Comparison of ENCODE assay signal across 9 cellular contexts in the genomic region with DNA sequence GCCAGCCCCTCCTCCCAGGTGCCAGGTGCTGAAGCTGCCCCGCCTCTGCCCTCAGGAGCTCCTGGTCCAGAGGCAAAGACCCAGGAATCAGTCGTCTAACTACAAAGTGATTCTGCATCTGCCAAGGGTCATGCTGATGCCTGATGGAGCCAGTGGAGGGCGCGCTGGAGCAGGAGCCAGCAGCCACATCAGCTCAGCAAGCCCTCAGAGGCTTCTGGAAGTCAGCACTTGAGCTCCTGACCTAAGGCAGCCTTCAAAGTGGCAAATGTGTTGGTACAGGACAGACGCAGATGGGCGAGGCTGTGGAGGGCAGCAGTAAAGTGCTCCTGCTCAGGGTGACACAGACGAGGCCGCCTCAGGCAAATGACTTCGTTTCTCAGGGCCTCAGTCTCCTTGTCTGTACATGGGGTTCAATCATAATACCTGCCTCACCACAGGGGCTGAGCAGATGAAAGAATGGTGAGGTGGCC. TPM values are rescaled to one million over a fixed set of nuclear protein-coding genes. Genes with fewer than 3 reads are reported as not detected.
DNase-seq lines count a peak whose midpoint lies in the region; ATAC-seq and TF ChIP-seq lines count a peak whose summit lies in the region.
"Had no signal": no experiment of that assay in that cellular context is flagged by ENCODE, and none has a peak within 500 bp of the region (broad histone marks: within the 10 kb centered on the region; RNA-seq: fewer than 3 reads in every experiment).

No MANE protein-coding gene starts in this region.

- no peaks in the 10 kb centered on the region for H3K4me1 ChIP-seq in lung (ENCODE audit: control insufficient read depth in 2 of 2, insufficient read depth in 2 of 2, low read length in 2 of 2)
- no peaks in the 10 kb centered on the region for H3K4me1 ChIP-seq in thoracic aorta (ENCODE audit: control insufficient read depth in 1 of 2, low read depth in 2 of 2)

- H3K9me3 ChIP-seq in lung (ENCODE audit: control insufficient read depth in 2 of 2, insufficient read depth in 1 of 2, low read length in 1 of 2) (no peaks in the 10 kb centered on the region), thoracic aorta (no peaks in the 10 kb centered on the region)

- WGBS in lung, 2 donors = 69 to 70% methylated on average over 9 of the region's 9 CpGs

- H3K27me3 ChIP-seq in lung (ENCODE audit: control insufficient read depth, insufficient read depth) = no peaks in the 10 kb centered on the region
- no peaks in the 10 kb centered on the region for H3K27me3 ChIP-seq in thoracic aorta (replicated peaks; ENCODE audit: insufficient read depth)

- ATAC-seq in lung (ENCODE audit: insufficient read depth, low FRiP score) (no peak), thoracic aorta (ENCODE audit: insufficient number of reproducible peaks, low FRiP score, low read depth) (no peak), GM21526 (IDR thresholded peaks at IDR 0.05; ENCODE audit: low FRiP score, unreplicated experiment) (no peak), GM19035 (IDR thresholded peaks at IDR 0.05; ENCODE audit: unreplicated experiment) (no peak)

- no peak overlapping the region for H3K4me3 ChIP-seq in lung
- H3K4me3 ChIP-seq in thoracic aorta = no peak overlapping the region

- TF ChIP-seq CTCF in lung (IDR thresholded peaks at IDR 0.05; ENCODE audit: control extremely low read depth, extremely low read depth) (peak; percentile 19), thoracic aorta (IDR thresholded peaks at IDR 0.05) (peak; percentile 11)

- peaks cover 21 to 53% of the 10 kb centered on the region in 2 donors for H3K36me3 ChIP-seq in lung (ENCODE audit: control insufficient read depth in 2 of 2, insufficient read depth in 2 of 2, low read length in 2 of 2)
- H3K36me3 ChIP-seq in thoracic aorta = peaks cover 27% of the 10 kb centered on the region

- in situ Hi-C loops in SK-MEL-5 (cut with HindIII; ENCODE audit: low pct_unique_long_range_greater_than_20kb, low sequenced_read_pairs) = no loop called here

- DNase-seq in COLO668 (lab: John Stamatoyannopoulos, UW; ENCODE audit: unreplicated experiment) (peak; percentile 82), HT-29 (ENCODE audit: low spot score) (peak; percentile 74), SK-MEL-5 (ENCODE audit: low read depth, low spot score) (peak; percentile 80), astrocyte of the hippocampus (ENCODE audit: low read depth, low spot score) (peak; percentile 62), lung (ENCODE audit: low spot score) (no peak), thoracic aorta (ENCODE audit: low spot score) (no peak)
- DNase-seq: naive B cell had no signal

- H3K27ac ChIP-seq in lung (ENCODE audit: low read depth in 1 of 2, low read length in 1 of 2) (no peak overlapping the region), thoracic aorta (no peak overlapping the region)

RNA-seq across cellular contexts. Expression of gene C12orf43, which starts 10.9 kb away (rescaled TPM):
- total RNA-seq in HT-29 (2014; rRNA removed; shearing (Covaris generic)) = 10.9 and 18.9 TPM in 2 replicates
- 24.0 and 25.4 TPM in 2 replicates for total RNA-seq in SK-MEL-5 (2014; rRNA removed; shearing (Covaris generic))
- polyA plus RNA-seq in SK-MEL-5 (2015; cell fraction: cytosol; rRNA removed) = 18.4 and 21.7 TPM in 2 replicates
- polyA plus RNA-seq in SK-MEL-5 (2015; cell fraction: nucleus; rRNA removed) = 8.7 and 17.7 TPM in 2 replicates
- total RNA-seq in lung (10 to 100 TPM; 11.7 to 17.6 TPM), thoracic aorta (10 to 100 TPM; 12.3 to 12.7 TPM)
- 10 to 100 TPM in 1 of 2 donors, 1 to 10 TPM in 1; 9.9 to 13.3 TPM for polyA plus RNA-seq in lung

RNA-seq across cellular contexts. Expression of gene HNF1A, which starts 27.0 kb away (rescaled TPM):
- 31.1 and 41.7 TPM in 2 replicates for total RNA-seq in HT-29 (2014; rRNA removed; shearing (Covaris generic))
- not detected in 2 replicates for total RNA-seq in SK-MEL-5 (2014; rRNA removed; shearing (Covaris generic))
- polyA plus RNA-seq in SK-MEL-5 (2015; cell fraction: cytosol; rRNA removed) = not detected in 2 replicates
- polyA plus RNA-seq in SK-MEL-5 (2015; cell fraction: nucleus; rRNA removed) = not detected in 2 replicates
- total RNA-seq in lung (under 1 TPM; 0.46 to 0.52 TPM), thoracic aorta (under 1 TPM in 1 of 2 donors, not detected in 1; 0.49 TPM)
- under 1 TPM; 0.06 to 0.08 TPM for polyA plus RNA-seq in lung

RNA-seq across cellular contexts. Expression of gene OASL, which starts 33.7 kb away (rescaled TPM):
- 17.4 and 18.0 TPM in 2 replicates for total RNA-seq in HT-29 (2014; rRNA removed; shearing (Covaris generic))
- 0.26 and 0.35 TPM in 2 replicates for total RNA-seq in SK-MEL-5 (2014; rRNA removed; shearing (Covaris generic))
- 0.10 and 0.13 TPM in 2 replicates for polyA plus RNA-seq in SK-MEL-5 (2015; cell fraction: cytosol; rRNA removed)
- not detected in 2 replicates for polyA plus RNA-seq in SK-MEL-5 (2015; cell fraction: nucleus; rRNA removed)
- total RNA-seq in lung (10 to 100 TPM in 1 of 2 donors, under 1 TPM in 1; 0.60 to 11.1 TPM), thoracic aorta (1 to 10 TPM; 1.1 to 3.1 TPM)
- 10 to 100 TPM in 1 of 2 donors, 1 to 10 TPM in 1; 7.8 to 10.5 TPM for polyA plus RNA-seq in lung

Comparison
In these comparisons a context has a peak if more than half of its experiments do, and no peak if none do; other contexts are left out.
1. DNase-seq: peak in COLO668 (single experiment), HT-29 (single experiment), SK-MEL-5 (single experiment) and astrocyte of the hippocampus (single experiment); none in lung (single experiment) and thoracic aorta (single experiment).
2. RNA of gene HNF1A, which starts 27.0 kb away (total RNA-seq): 31.1 to 41.7 TPM in HT-29; 0.46 to 0.52 TPM in lung, 0.49 TPM in thoracic aorta and not detected in SK-MEL-5; every median in the first group is over 10 times any median in the second.